20 cellular contexts compared by ENCODE assay signal in genomic region chr10:82256275-82256674, GRCh38.
DNase-seq lines count a peak whose midpoint lies in the region; ATAC-seq, FAIRE-seq and TF ChIP-seq lines count a peak whose summit lies in the region.
"Had no signal": no experiment of that assay in that cellular context is flagged by ENCODE, and none has a peak within 500 bp of the region (broad histone marks: within the 10 kb centered on the region; RNA-seq: fewer than 3 reads in every experiment).

No MANE protein-coding gene starts in this region.

- no peak overlapping the region for H3K9ac ChIP-seq in BLaER1 treated with 17β-estradiol and CSF1 and Interleukin-3, amounts not matched to agents 10 nM and 100 nM
- no peak overlapping the region for H3K9ac ChIP-seq in GM12878 (ENCODE audit: control insufficient read depth, insufficient read depth, low read length)

- 0% methylated on average over 3 of the region's 3 CpGs for WGBS in GM12878 (ENCODE audit: insufficient coverage, insufficient replicate concordance, low lambda C conversion rate, missing lambda C conversion rate)
- 66 to 70% methylated on average over 3 of the region's 3 CpGs for WGBS in lower leg skin, 2 donors

- H3F3A ChIP-seq in GM23338 (replicated peaks; ENCODE audit: low read depth), result no peaks in the 10 kb centered on the region

- no peaks in the 10 kb centered on the region for H4K20me1 ChIP-seq in BLaER1 treated with 17β-estradiol and CSF1 and Interleukin-3, amounts not matched to agents 10 nM and 100 nM
- no peaks in the 10 kb centered on the region for H4K20me1 ChIP-seq in GM23338 (replicated peaks; ENCODE audit: insufficient read depth)
- H4K20me1 ChIP-seq in GM12878 (ENCODE audit: control insufficient read depth, insufficient read depth), result no peaks in the 10 kb centered on the region

- peaks cover 8% of the 10 kb centered on the region for H3K4me1 Mint-ChIP-seq in GM23338
- H3K4me1 Mint-ChIP-seq: CD14-positive monocyte; CD4-positive, alpha-beta memory T cell; IgD-negative memory B cell had no signal

- no peak for FAIRE-seq in GM12878 (lab: Jason Lieb, UNC)
- FAIRE-seq: A204.1, H1, HepG2, HTR-8/SVneo had no signal

- peaks cover 0 to 26% (median 9%) of the 10 kb centered on the region in 11 experiments; a peak in 13 of 22 replicates for H3K36me3 ChIP-seq in BLaER1 treated with 17β-estradiol and CSF1 and Interleukin-3, amounts not matched to agents 10 nM and 100 nM
- H3K36me3 ChIP-seq in GM23338 (ENCODE audit: insufficient read depth) (peaks cover 5% of the 10 kb centered on the region; the same call in 1 of the 2 replicates), GM12878 (ENCODE audit: control insufficient read depth in 2 of 2, insufficient read depth in 2 of 2, low read length in 1 of 2) (no peaks in the 10 kb centered on the region)
- H3K36me3 ChIP-seq: BE2C had no signal

- no peak for TF ChIP-seq RAD21 in GM12878 (IDR thresholded peaks at IDR 0.05; ENCODE audit: insufficient read depth, low read depth, low read length)

- H3K4me3 ChIP-seq in BLaER1 treated with 17β-estradiol and CSF1 and Interleukin-3, amounts not matched to agents 10 nM and 100 nM, result no peak overlapping the region
- no peak overlapping the region for H3K4me3 ChIP-seq in GM23338
- no peak overlapping the region for H3K4me3 ChIP-seq in GM12878
- H3K4me3 ChIP-seq in lower leg skin (ENCODE audit: low read depth, poor library complexity, severe bottlenecking), result no peak overlapping the region

- in situ Hi-C loops in GM12878 (cut with MboI), result no loop called here

- POLR2A ChIA-PET in GM12878 (lab: Charles Lee), result no interaction called here

- peaks cover 0 to 19% (median 6%) of the 10 kb centered on the region in 10 experiments; a peak in 12 of 20 replicates for H3K4me1 ChIP-seq in BLaER1 treated with 17β-estradiol and CSF1 and Interleukin-3, amounts not matched to agents 10 nM and 100 nM
- peaks cover 2% of the 10 kb centered on the region; the same call in 1 of the 2 replicates for H3K4me1 ChIP-seq in GM23338 (ENCODE audit: insufficient read depth)
- H3K4me1 ChIP-seq in GM12878 (ENCODE audit: control insufficient read depth, insufficient read depth, low read length), result no peaks in the 10 kb centered on the region

- H3K9me3 Mint-ChIP-seq in GM23338, result no peaks in the 10 kb centered on the region; the same call in 2 of the 3 replicates
- H3K9me3 Mint-ChIP-seq: H9 had no signal

- no peak overlapping the region for H3K4me3 Mint-ChIP-seq in GM23338
- H3K4me3 Mint-ChIP-seq: CD14-positive monocyte; CD4-positive, alpha-beta memory T cell; H9; IgD-negative memory B cell had no signal

- TF ChIP-seq CTCF in GM23338 (conservative IDR thresholded peaks at IDR 0.05; ENCODE audit: low read depth in 2 of 2), result peak in 1 of 2 experiments; percentile 18; a peak in 2 of 4 replicates
- no peak for TF ChIP-seq CTCF in GM12878 (IDR thresholded peaks at IDR 0.05 in 2 of 3, conservative IDR thresholded peaks at IDR 0.05 in 1 of 3; ENCODE audit: control insufficient read depth in 2 of 3, extremely low read depth in 1 of 3, insufficient read depth in 1 of 3, low read depth in 3 of 3, low read length in 3 of 3)
- no peak for TF ChIP-seq CTCF in lower leg skin (IDR thresholded peaks at IDR 0.05)

- no peak overlapping the region for H3K27ac ChIP-seq in BLaER1 treated with 17β-estradiol and CSF1 and Interleukin-3, amounts not matched to agents 10 nM and 100 nM
- H3K27ac ChIP-seq in GM23338 (ENCODE audit: low read depth) (no peak overlapping the region), GM12878 (ENCODE audit: control insufficient read depth, insufficient read depth) (no peak overlapping the region)

- H3K4me2 ChIP-seq in BLaER1 treated with 17β-estradiol and CSF1 and Interleukin-3, amounts not matched to agents 10 nM and 100 nM, result peak overlapping the region in 6 of 11 experiments; percentile 9 to 51 (median 22); a peak in 6 of 22 replicates
- H3K4me2 ChIP-seq in GM23338, result no peak overlapping the region
- no peak overlapping the region for H3K4me2 ChIP-seq in GM12878 (ENCODE audit: control insufficient read depth, insufficient read depth)

- DNase-seq in GM23338 (ENCODE audit: low spot score), result peak; percentile 7
- DNase-seq in GM12878 (ENCODE audit: low read depth, low spot score), result no peak
- DNase-seq in islet precursor cell, result peak; percentile 55
- no peak for DNase-seq in middle frontal gyrus (ENCODE audit: extremely low spot score, low spot score)
- no peak for DNase-seq in COR-L47 (lab: John Stamatoyannopoulos, UW)
- DNase-seq in lower leg skin (ENCODE audit: low spot score in 2 of 2), result no peak
- DNase-seq: ACHN; BE2C; Calu3; CD4-positive, alpha-beta memory T cell; GDM1; H9; KBM-7 had no signal

- TF ChIP-seq EP300 in GM12878 (IDR thresholded peaks at IDR 0.05; ENCODE audit: borderline replicate concordance in 1 of 2, control insufficient read depth in 1 of 2, low read depth in 2 of 2, low read length in 2 of 2), result no peak

- TF ChIP-seq POLR2A in GM12878 (IDR thresholded peaks at IDR 0.05; ENCODE audit: low read depth, low read length) (no peak), lower leg skin (IDR thresholded peaks at IDR 0.05) (no peak)

- peak; percentile 57; the same call in 2 of the 3 replicates for ATAC-seq in GM23338
- ATAC-seq in GM12878, result peak; percentile 15; the same call in 1 of the 3 replicates
- ATAC-seq: HepG2 had no signal

- intact Hi-C loops in GM12878 (cut with micrococcal nuclease; ENCODE audit: unreplicated experiment) (no loop called here), lower leg skin (cut with DNase I; ENCODE audit: low total_unique reads) (no loop called here)

- BruUV-seq in GM12878 (replicated peaks; lab: Mats Ljungman, UMichigan), result no TSS peak

- CTCF ChIA-PET in GM12878 (lab: Yijun Ruan, JAX), result no interaction called here

- H2AFZ ChIP-seq in GM23338 (no peak overlapping the region), GM12878 (ENCODE audit: control insufficient read depth, low read depth, low read length) (no peak overlapping the region)

- no peaks in the 10 kb centered on the region for H3K27me3 Mint-ChIP-seq in GM23338 (ENCODE audit: insufficient read depth, low read depth, poor library complexity)
- H3K27me3 Mint-ChIP-seq: CD4-positive, alpha-beta memory T cell; IgD-negative memory B cell had no signal

- RAD21 ChIA-PET in GM12878 (lab: Charles Lee; ENCODE audit: unreplicated experiment), result no interaction called here

- SMC1A ChIA-PET in GM12878 (lab: Charles Lee; ENCODE audit: uncharacterized antibody, unreplicated experiment), result interaction anchor here (0.8 kb wide), 1 partner anchor 24 kb away, joined by 3 read pairs; no protein-coding TSS in a partner anchor

- H3K79me2 ChIP-seq in GM23338 (replicated peaks; ENCODE audit: insufficient read depth) (no peaks in the 10 kb centered on the region), GM12878 (ENCODE audit: control insufficient read depth, insufficient read depth, low read length) (no peaks in the 10 kb centered on the region)

- H3K9me2 ChIP-seq in GM23338 (ENCODE audit: insufficient read depth), result peaks cover under 1% of the 10 kb centered on the region; the same call in 1 of the 2 replicates

- no peaks in the 10 kb centered on the region for H3K27me3 ChIP-seq in BLaER1 treated with 17β-estradiol and CSF1 and Interleukin-3, amounts not matched to agents 10 nM and 100 nM
- H3K27me3 ChIP-seq in GM23338 (ENCODE audit: insufficient read depth) (no peaks in the 10 kb centered on the region), GM12878 (replicated peaks in 1 of 2; ENCODE audit: control insufficient read depth in 2 of 2, insufficient read depth in 2 of 2, low read length in 1 of 2) (no peaks in the 10 kb centered on the region)
- H3K27me3 ChIP-seq: BE2C had no signal

- H3K36me3 Mint-ChIP-seq in GM23338 (ENCODE audit: low read depth), result no peaks in the 10 kb centered on the region
- H3K36me3 Mint-ChIP-seq: CD14-positive monocyte; CD4-positive, alpha-beta memory T cell; IgD-negative memory B cell had no signal

- H3K27ac Mint-ChIP-seq in GM23338, result no peak overlapping the region
- H3K27ac Mint-ChIP-seq: CD14-positive monocyte; CD4-positive, alpha-beta memory T cell; H9; IgD-negative memory B cell had no signal

- peaks cover 0 to 3% (median 0%) of the 10 kb centered on the region in 11 experiments; a peak in 4 of 22 replicates for H3K9me3 ChIP-seq in BLaER1 treated with 17β-estradiol and CSF1 and Interleukin-3, amounts not matched to agents 10 nM and 100 nM (replicated peaks in 1 of 11)
- no peaks in the 10 kb centered on the region for H3K9me3 ChIP-seq in GM12878 (replicated peaks; ENCODE audit: control insufficient read depth, insufficient read depth, low read length)
- H3K9me3 ChIP-seq: BE2C had no signal

TF ChIP-seq in GM23338, 12 proteins besides CTCF, POLR2A, EP300 and RAD21 (continues in another document):
- TF ChIP-seq JUNB (IDR thresholded peaks at IDR 0.05; ENCODE audit: unreplicated experiment) (no peak), POLR2AphosphoS5 (IDR thresholded peaks at IDR 0.05; ENCODE audit: low read depth) (no peak), ZNF331 (CRISPR knock-in tag; IDR thresholded peaks at IDR 0.05; ENCODE audit: low read depth) (no peak), NANOG (IDR thresholded peaks at IDR 0.05; ENCODE audit: borderline replicate concordance) (no peak), CREB1 (CRISPR knock-in tag; IDR thresholded peaks at IDR 0.05; ENCODE audit: low read depth) (no peak), EZH2 (IDR thresholded peaks at IDR 0.05; ENCODE audit: low read depth, unreplicated experiment) (no peak)

TF ChIP-seq in GM12878, 131 proteins besides CTCF, POLR2A, EP300 and RAD21:
- no peak for TF ChIP-seq RCOR1 (conservative IDR thresholded peaks at IDR 0.05; ENCODE audit: low read depth, low read length)
- TF ChIP-seq BRCA1 (IDR thresholded peaks at IDR 0.05; ENCODE audit: low read depth, low read length), result no peak
- TF ChIP-seq IKZF2 (IDR thresholded peaks at IDR 0.05), result no peak
- no peak for TF ChIP-seq EED (IDR thresholded peaks at IDR 0.05; ENCODE audit: low read depth)
- TF ChIP-seq SMAD5 (IDR thresholded peaks at IDR 0.05; ENCODE audit: low read depth), result no peak
- TF ChIP-seq USF2 (IDR thresholded peaks at IDR 0.05; ENCODE audit: borderline replicate concordance, low read depth, low read length), result no peak
- no peak for TF ChIP-seq CBFB (IDR thresholded peaks at IDR 0.05; ENCODE audit: low read depth)
- TF ChIP-seq MAX (IDR thresholded peaks at IDR 0.05; ENCODE audit: low read depth, low read length), result no peak

Comparison
In these comparisons a context has a peak if more than half of its experiments do, and no peak if none do; other contexts are left out.
1. H3K4me2 ChIP-seq: peak in BLaER1 treated with 17β-estradiol and CSF1 and Interleukin-3, amounts not matched to agents 10 nM and 100 nM (6 of 11); none in GM23338 (single experiment) and GM12878 (single experiment).
2. DNase-seq: peak in GM23338 (single experiment) and islet precursor cell (single experiment); none in GM12878 (single experiment), middle frontal gyrus (single experiment), COR-L47 (single experiment) and lower leg skin (0 of 2).